8 cellular contexts compared by ENCODE assay signal in the genomic region with DNA sequence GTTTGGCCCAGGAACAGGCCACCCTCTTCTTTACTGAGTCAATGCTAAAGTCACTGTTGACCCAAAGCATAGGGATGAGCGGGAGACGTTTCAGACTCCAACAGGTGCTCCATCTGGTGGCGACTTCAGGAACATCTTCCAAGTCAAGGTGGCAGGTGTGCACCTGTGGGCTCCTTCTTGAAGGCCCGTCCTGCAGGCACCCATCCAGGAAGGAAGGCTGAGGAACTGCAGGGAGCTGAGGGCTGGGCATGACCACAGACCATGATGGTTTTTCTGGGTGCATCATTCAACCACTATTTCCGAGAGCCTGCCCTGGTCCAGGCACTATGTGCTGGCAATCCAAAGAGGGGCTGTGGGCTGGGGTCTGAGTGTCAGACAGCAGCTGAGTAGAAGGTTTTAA.
DNase-seq lines count a peak whose midpoint lies in the region; ATAC-seq and TF ChIP-seq lines count a peak whose summit lies in the region.

No MANE protein-coding gene starts in this region.

- WGBS in heart left ventricle, 4 donors: 5 to 33% (median 28%) methylated on average over 4 to 5 of the region's 5 CpGs

- H3K27me3 ChIP-seq in heart left ventricle: peaks cover 0 to 9% (median 0%) of the 10 kb centered on the region in 9 donors

- H3K4me1 ChIP-seq in heart left ventricle: peaks cover 0 to 8% (median 0%) of the 10 kb centered on the region in 12 donors

- peak; percentile 11 for DNase-seq in NK-92 treated with Interleukin-12 subunit alpha and Interleukin-12 subunit beta, amount 100 ng/mL, for 24 hours (lab: John Stamatoyannopoulos, UW)
- DNase-seq in NK-92 (lab: John Stamatoyannopoulos, UW; ENCODE audit: unreplicated experiment) (no peak), OCI-M1 (lab: John Stamatoyannopoulos, UW) (peak; percentile 4), heart left ventricle (peak in 3 of 5 donors; percentile 31 to 50 (median 32)), sciatic nerve (ENCODE audit: low spot score) (peak; percentile 77), HCEC 1CT (no peak)
- peak; percentile 31 for DNase-seq in activated gamma-delta T cell treated with anti-CD3 and anti-CD28 coated beads, Interleukin-2, amount 50 U/mL, for 16 hours (ENCODE audit: low read depth)

- H3K4me3 ChIP-seq in heart left ventricle: no peak overlapping the region

- ATAC-seq in heart left ventricle (peak in 3 of 4 donors; percentile 62 to 73 (median 72)), sciatic nerve (peak; percentile 91), GM18505 (IDR thresholded peaks at IDR 0.05; ENCODE audit: unreplicated experiment) (no peak)

- TF ChIP-seq POLR2A in heart left ventricle (IDR thresholded peaks at IDR 0.05) (no peak), GM18505 (IDR thresholded peaks at IDR 0.05; ENCODE audit: borderline replicate concordance, extremely low read depth, insufficient read depth, insufficient read length) (no peak)

- peak; percentile 45 to 73 (median 58) for TF ChIP-seq CTCF in heart left ventricle (IDR thresholded peaks at IDR 0.05)

- intact Hi-C loops in heart left ventricle (cut with DNase I) (loop anchor here (1.0 to 10.0 kb wide), 5 partner anchors 838 to 850 kb away; no protein-coding TSS in a partner anchor), sciatic nerve (cut with DNase I) (no loop called here)

- no peak overlapping the region for H3K27ac ChIP-seq in heart left ventricle

- no peaks in the 10 kb centered on the region for H3K36me3 ChIP-seq in heart left ventricle

- H3K9me3 ChIP-seq in heart left ventricle: peaks cover 0 to 43% (median 30%) of the 10 kb centered on the region in 12 donors

Comparison
In these comparisons a context has a peak if more than half of its experiments do, and no peak if none do; other contexts are left out.
1. DNase-seq: peak in NK-92 treated with Interleukin-12 subunit alpha and Interleukin-12 subunit beta, amount 100 ng/mL, for 24 hours (single experiment), OCI-M1 (single experiment), activated gamma-delta T cell treated with anti-CD3 and anti-CD28 coated beads, Interleukin-2, amount 50 U/mL, for 16 hours (single experiment), heart left ventricle (3 of 5) and sciatic nerve (single experiment); none in NK-92 (single experiment) and HCEC 1CT (single experiment).